Comparison of ENCODE assay signal across 12 cellular contexts in the genomic region with DNA sequence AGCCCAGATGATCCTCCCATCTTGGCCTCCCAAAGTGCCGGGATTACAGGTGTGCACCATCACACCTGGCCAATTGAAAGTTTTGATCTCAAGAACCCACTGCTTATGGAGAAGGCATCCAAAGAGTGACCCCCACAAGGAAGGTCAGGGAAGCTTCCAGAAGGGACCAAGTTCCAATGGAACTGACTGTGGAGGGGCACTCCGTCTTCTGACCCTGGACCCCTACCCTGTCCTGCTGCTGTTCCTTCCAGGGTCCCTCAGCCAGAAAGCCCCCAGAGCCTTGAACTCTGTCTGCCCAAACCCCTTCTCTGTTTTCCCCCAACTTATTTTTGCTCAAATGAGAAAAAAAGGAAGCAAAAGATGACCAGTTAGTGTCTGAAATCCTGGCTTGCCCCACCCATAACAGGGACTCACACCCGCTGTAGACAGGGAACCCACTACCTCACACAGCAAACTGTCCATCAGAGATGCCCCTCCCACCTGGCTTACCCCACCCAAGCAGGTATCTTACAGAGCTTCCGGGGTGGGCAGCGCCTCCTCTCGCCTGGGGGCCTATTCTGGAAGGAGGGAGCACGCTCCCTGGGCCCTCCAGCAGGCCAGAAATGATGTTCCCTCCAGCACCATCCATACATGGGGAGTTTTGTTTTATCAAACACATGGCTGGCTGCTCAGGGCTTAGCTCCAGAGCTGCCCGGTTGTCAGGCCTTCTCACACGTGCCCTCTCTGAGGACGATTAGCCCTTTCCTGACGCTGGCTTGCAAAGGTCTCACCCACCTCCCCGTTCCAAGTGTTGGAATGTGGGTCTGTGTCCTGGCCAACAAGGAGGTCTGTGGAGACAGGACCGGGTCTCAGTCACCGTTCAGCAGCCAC. TPM values are rescaled to one million over a fixed set of nuclear protein-coding genes. Genes with fewer than 3 reads are reported as not detected.
DNase-seq lines count a peak whose midpoint lies in the region; ATAC-seq lines count a peak whose summit lies in the region.
"Had no signal": no experiment of that assay in that cellular context is flagged by ENCODE, and none has a peak within 500 bp of the region (broad histone marks: within the 10 kb centered on the region; RNA-seq: fewer than 3 reads in every experiment).

No MANE protein-coding gene starts in this region.

- H3K4me1 Mint-ChIP-seq in T-helper 2 cell treated with Interferon-gamma antibody and Interleukin-4, amounts not matched to agents 5 μg/mL and 100 μg/mL, for 36 hours (ENCODE audit: low read depth), result no peaks in the 10 kb centered on the region
- H3K4me1 Mint-ChIP-seq in natural killer cell treated with Interleukin-12 subunit alpha and Interleukin-12 subunit beta and Interleukin-15 and Interleukin-18, amount 100 ng/mL, for 72 hours (ENCODE audit: low read depth in 2 of 2), result no peaks in the 10 kb centered on the region
- H3K4me1 Mint-ChIP-seq in activated T-helper 2 cell treated with anti-CD3 and anti-CD28 coated beads, Interferon-gamma antibody, Interleukin-2, Interleukin-4, amounts not matched to agents 10 μg/mL and 5 μg/mL and 100 μg/mL, durations not matched to agents 14 hours and 24 hours and 36 hours (ENCODE audit: low read depth), result peaks cover under 1% of the 10 kb centered on the region

- DNase-seq in T-helper 2 cell treated with Interferon-gamma antibody and Interleukin-4, amounts not matched to agents 5 μg/mL and 100 μg/mL, for 36 hours (ENCODE audit: low spot score), result peak; percentile 2
- DNase-seq in T-helper 2 cell, result no peak
- DNase-seq in AG20443 (ENCODE audit: low spot score), result peak; percentile 11
- DNase-seq in HuH-7 (ENCODE audit: low spot score), result peak; percentile 10
- DNase-seq in natural killer cell treated with Interleukin-12 subunit alpha and Interleukin-12 subunit beta and Interleukin-15 and Interleukin-18, amount 100 ng/mL, for 72 hours (ENCODE audit: low spot score), result peak; percentile 56
- no peak for DNase-seq in NCI-H82 treated with DMSO at 0.1 percent for 48 hours (lab: John Stamatoyannopoulos, UW; ENCODE audit: unreplicated experiment)
- DNase-seq in activated T-helper 2 cell treated with anti-CD3 and anti-CD28 coated beads, Interferon-gamma antibody, Interleukin-2, Interleukin-4, amounts not matched to agents 10 μg/mL and 5 μg/mL and 100 μg/mL, durations not matched to agents 14 hours and 24 hours and 36 hours (ENCODE audit: low spot score), result no peak
- DNase-seq: NCI-H1092 treated with DMSO at 0.1 percent for 48 hours, NCI-H1694 had no signal

- no peak for ATAC-seq in natural killer cell treated with Interleukin-12 subunit alpha and Interleukin-12 subunit beta and Interleukin-15 and Interleukin-18, amount 100 ng/mL, for 72 hours
- ATAC-seq in activated CD4-positive, CD25-positive, alpha-beta regulatory T cell treated with anti-CD3 and anti-CD28 coated beads, Interleukin-2, amount 50 U/mL, for 24 hours, result no peak

- no peak overlapping the region for H3K27ac Mint-ChIP-seq in T-helper 2 cell treated with Interferon-gamma antibody and Interleukin-4, amounts not matched to agents 5 μg/mL and 100 μg/mL, for 36 hours
- no peak overlapping the region for H3K27ac Mint-ChIP-seq in natural killer cell treated with Interleukin-12 subunit alpha and Interleukin-12 subunit beta and Interleukin-15 and Interleukin-18, amount 100 ng/mL, for 72 hours
- no peak overlapping the region for H3K27ac Mint-ChIP-seq in activated T-helper 2 cell treated with anti-CD3 and anti-CD28 coated beads, Interferon-gamma antibody, Interleukin-2, Interleukin-4, amounts not matched to agents 10 μg/mL and 5 μg/mL and 100 μg/mL, durations not matched to agents 14 hours and 24 hours and 36 hours

- no peaks in the 10 kb centered on the region for H3K36me3 Mint-ChIP-seq in T-helper 2 cell treated with Interferon-gamma antibody and Interleukin-4, amounts not matched to agents 5 μg/mL and 100 μg/mL, for 36 hours (ENCODE audit: low read depth)
- H3K36me3 Mint-ChIP-seq in natural killer cell treated with Interleukin-12 subunit alpha and Interleukin-12 subunit beta and Interleukin-15 and Interleukin-18, amount 100 ng/mL, for 72 hours, result no peaks in the 10 kb centered on the region
- no peaks in the 10 kb centered on the region for H3K36me3 Mint-ChIP-seq in activated T-helper 2 cell treated with anti-CD3 and anti-CD28 coated beads, Interferon-gamma antibody, Interleukin-2, Interleukin-4, amounts not matched to agents 10 μg/mL and 5 μg/mL and 100 μg/mL, durations not matched to agents 14 hours and 24 hours and 36 hours (ENCODE audit: low read depth)

- H3K4me3 Mint-ChIP-seq in T-helper 2 cell treated with Interferon-gamma antibody and Interleukin-4, amounts not matched to agents 5 μg/mL and 100 μg/mL, for 36 hours, result no peak overlapping the region
- no peak overlapping the region for H3K4me3 Mint-ChIP-seq in natural killer cell treated with Interleukin-12 subunit alpha and Interleukin-12 subunit beta and Interleukin-15 and Interleukin-18, amount 100 ng/mL, for 72 hours
- no peak overlapping the region for H3K4me3 Mint-ChIP-seq in activated T-helper 2 cell treated with anti-CD3 and anti-CD28 coated beads, Interferon-gamma antibody, Interleukin-2, Interleukin-4, amounts not matched to agents 10 μg/mL and 5 μg/mL and 100 μg/mL, durations not matched to agents 14 hours and 24 hours and 36 hours (ENCODE audit: low read depth)

- no peaks in the 10 kb centered on the region for H3K9me3 Mint-ChIP-seq in T-helper 2 cell treated with Interferon-gamma antibody and Interleukin-4, amounts not matched to agents 5 μg/mL and 100 μg/mL, for 36 hours
- H3K9me3 Mint-ChIP-seq in natural killer cell treated with Interleukin-12 subunit alpha and Interleukin-12 subunit beta and Interleukin-15 and Interleukin-18, amount 100 ng/mL, for 72 hours, result no peaks in the 10 kb centered on the region
- no peaks in the 10 kb centered on the region for H3K9me3 Mint-ChIP-seq in activated T-helper 2 cell treated with anti-CD3 and anti-CD28 coated beads, Interferon-gamma antibody, Interleukin-2, Interleukin-4, amounts not matched to agents 10 μg/mL and 5 μg/mL and 100 μg/mL, durations not matched to agents 14 hours and 24 hours and 36 hours

- peaks cover 44% of the 10 kb centered on the region for H3K27me3 Mint-ChIP-seq in T-helper 2 cell treated with Interferon-gamma antibody and Interleukin-4, amounts not matched to agents 5 μg/mL and 100 μg/mL, for 36 hours (ENCODE audit: low read depth)
- peaks cover 7 to 32% of the 10 kb centered on the region in 2 donors for H3K27me3 Mint-ChIP-seq in natural killer cell treated with Interleukin-12 subunit alpha and Interleukin-12 subunit beta and Interleukin-15 and Interleukin-18, amount 100 ng/mL, for 72 hours
- peaks cover 40% of the 10 kb centered on the region for H3K27me3 Mint-ChIP-seq in activated T-helper 2 cell treated with anti-CD3 and anti-CD28 coated beads, Interferon-gamma antibody, Interleukin-2, Interleukin-4, amounts not matched to agents 10 μg/mL and 5 μg/mL and 100 μg/mL, durations not matched to agents 14 hours and 24 hours and 36 hours (ENCODE audit: low read depth)

- intact Hi-C loops in activated T-helper 2 cell treated with anti-CD3 and anti-CD28 coated beads, Interferon-gamma antibody, Interleukin-2, Interleukin-4, amounts not matched to agents 10 μg/mL and 5 μg/mL and 100 μg/mL, durations not matched to agents 14 hours and 24 hours and 36 hours (cut with micrococcal nuclease), result no loop called here

RNA-seq across cellular contexts. Expression of a gene that starts 3.1 kb away (rescaled TPM):
- not detected for total RNA-seq in natural killer cell treated with Interleukin-12 subunit alpha and Interleukin-12 subunit beta and Interleukin-15 and Interleukin-18, amount 100 ng/mL, for 72 hours
- total RNA-seq in activated T-helper 2 cell treated with anti-CD3 and anti-CD28 coated beads, Interferon-gamma antibody, Interleukin-2, Interleukin-4, amounts not matched to agents 10 μg/mL and 5 μg/mL and 100 μg/mL, durations not matched to agents 14 hours and 24 hours and 36 hours, result not detected in 2 replicates
- total RNA-seq: MCF 10A, Peyer's patch had no signal

RNA-seq across cellular contexts. Expression of a gene that starts 56.0 kb away (rescaled TPM):
- under 1 TPM in 1 of 2 donors, not detected in 1; 0.11 TPM for total RNA-seq in natural killer cell treated with Interleukin-12 subunit alpha and Interleukin-12 subunit beta and Interleukin-15 and Interleukin-18, amount 100 ng/mL, for 72 hours
- total RNA-seq in activated T-helper 2 cell treated with anti-CD3 and anti-CD28 coated beads, Interferon-gamma antibody, Interleukin-2, Interleukin-4, amounts not matched to agents 10 μg/mL and 5 μg/mL and 100 μg/mL, durations not matched to agents 14 hours and 24 hours and 36 hours, result 0.05 TPM in 1 of 2 replicates, not detected in the other

Comparison
In these comparisons a context has a peak if more than half of its experiments do, and no peak if none do; other contexts are left out.
1. DNase-seq: peak in T-helper 2 cell treated with Interferon-gamma antibody and Interleukin-4, amounts not matched to agents 5 μg/mL and 100 μg/mL, for 36 hours (single experiment), AG20443 (single experiment), HuH-7 (single experiment) and natural killer cell treated with Interleukin-12 subunit alpha and Interleukin-12 subunit beta and Interleukin-15 and Interleukin-18, amount 100 ng/mL, for 72 hours (single experiment); none in T-helper 2 cell (0 of 5), NCI-H82 treated with DMSO at 0.1 percent for 48 hours (single experiment) and activated T-helper 2 cell treated with anti-CD3 and anti-CD28 coated beads, Interferon-gamma antibody, Interleukin-2, Interleukin-4, amounts not matched to agents 10 μg/mL and 5 μg/mL and 100 μg/mL, durations not matched to agents 14 hours and 24 hours and 36 hours (single experiment).